ENCODE assay signal across 1 cellular context in the genomic region with DNA sequence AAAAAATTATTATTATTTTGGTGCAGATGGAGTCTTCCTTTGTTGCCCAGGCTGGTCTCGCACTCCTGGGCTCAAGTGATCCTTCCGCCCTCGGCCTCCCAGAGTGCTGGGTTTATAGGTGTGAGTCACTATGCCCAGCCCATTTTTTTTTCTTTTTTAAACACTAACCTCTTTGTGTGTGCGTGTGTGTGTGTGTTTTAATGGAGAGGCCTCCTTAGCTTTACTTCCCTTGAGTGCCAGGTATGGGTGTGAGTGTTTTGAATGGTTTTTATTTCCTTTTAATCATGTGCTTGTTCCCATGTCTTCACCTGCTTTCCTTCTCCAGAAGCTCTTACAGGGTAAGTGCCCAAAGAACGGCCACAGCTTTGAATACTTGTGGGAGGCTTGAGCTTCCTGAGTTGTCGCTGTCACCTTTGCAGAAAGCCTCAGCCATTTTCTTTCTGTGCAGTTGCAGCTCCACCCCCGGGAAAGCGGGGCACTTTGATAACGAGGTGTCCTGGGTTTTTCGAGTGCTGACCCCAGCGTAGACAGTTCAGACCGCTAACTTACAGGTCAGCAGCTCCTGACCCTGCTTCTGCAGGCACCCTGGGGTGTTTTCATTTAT.
TF ChIP-seq lines count a peak whose summit lies in the region.

No MANE protein-coding gene starts in this region.

TF ChIP-seq in HepG2, 621 proteins besides CTCF, POLR2A, EP300 and RAD21 (continued from another document and continues in another):
- TF ChIP-seq, protein P1, sequence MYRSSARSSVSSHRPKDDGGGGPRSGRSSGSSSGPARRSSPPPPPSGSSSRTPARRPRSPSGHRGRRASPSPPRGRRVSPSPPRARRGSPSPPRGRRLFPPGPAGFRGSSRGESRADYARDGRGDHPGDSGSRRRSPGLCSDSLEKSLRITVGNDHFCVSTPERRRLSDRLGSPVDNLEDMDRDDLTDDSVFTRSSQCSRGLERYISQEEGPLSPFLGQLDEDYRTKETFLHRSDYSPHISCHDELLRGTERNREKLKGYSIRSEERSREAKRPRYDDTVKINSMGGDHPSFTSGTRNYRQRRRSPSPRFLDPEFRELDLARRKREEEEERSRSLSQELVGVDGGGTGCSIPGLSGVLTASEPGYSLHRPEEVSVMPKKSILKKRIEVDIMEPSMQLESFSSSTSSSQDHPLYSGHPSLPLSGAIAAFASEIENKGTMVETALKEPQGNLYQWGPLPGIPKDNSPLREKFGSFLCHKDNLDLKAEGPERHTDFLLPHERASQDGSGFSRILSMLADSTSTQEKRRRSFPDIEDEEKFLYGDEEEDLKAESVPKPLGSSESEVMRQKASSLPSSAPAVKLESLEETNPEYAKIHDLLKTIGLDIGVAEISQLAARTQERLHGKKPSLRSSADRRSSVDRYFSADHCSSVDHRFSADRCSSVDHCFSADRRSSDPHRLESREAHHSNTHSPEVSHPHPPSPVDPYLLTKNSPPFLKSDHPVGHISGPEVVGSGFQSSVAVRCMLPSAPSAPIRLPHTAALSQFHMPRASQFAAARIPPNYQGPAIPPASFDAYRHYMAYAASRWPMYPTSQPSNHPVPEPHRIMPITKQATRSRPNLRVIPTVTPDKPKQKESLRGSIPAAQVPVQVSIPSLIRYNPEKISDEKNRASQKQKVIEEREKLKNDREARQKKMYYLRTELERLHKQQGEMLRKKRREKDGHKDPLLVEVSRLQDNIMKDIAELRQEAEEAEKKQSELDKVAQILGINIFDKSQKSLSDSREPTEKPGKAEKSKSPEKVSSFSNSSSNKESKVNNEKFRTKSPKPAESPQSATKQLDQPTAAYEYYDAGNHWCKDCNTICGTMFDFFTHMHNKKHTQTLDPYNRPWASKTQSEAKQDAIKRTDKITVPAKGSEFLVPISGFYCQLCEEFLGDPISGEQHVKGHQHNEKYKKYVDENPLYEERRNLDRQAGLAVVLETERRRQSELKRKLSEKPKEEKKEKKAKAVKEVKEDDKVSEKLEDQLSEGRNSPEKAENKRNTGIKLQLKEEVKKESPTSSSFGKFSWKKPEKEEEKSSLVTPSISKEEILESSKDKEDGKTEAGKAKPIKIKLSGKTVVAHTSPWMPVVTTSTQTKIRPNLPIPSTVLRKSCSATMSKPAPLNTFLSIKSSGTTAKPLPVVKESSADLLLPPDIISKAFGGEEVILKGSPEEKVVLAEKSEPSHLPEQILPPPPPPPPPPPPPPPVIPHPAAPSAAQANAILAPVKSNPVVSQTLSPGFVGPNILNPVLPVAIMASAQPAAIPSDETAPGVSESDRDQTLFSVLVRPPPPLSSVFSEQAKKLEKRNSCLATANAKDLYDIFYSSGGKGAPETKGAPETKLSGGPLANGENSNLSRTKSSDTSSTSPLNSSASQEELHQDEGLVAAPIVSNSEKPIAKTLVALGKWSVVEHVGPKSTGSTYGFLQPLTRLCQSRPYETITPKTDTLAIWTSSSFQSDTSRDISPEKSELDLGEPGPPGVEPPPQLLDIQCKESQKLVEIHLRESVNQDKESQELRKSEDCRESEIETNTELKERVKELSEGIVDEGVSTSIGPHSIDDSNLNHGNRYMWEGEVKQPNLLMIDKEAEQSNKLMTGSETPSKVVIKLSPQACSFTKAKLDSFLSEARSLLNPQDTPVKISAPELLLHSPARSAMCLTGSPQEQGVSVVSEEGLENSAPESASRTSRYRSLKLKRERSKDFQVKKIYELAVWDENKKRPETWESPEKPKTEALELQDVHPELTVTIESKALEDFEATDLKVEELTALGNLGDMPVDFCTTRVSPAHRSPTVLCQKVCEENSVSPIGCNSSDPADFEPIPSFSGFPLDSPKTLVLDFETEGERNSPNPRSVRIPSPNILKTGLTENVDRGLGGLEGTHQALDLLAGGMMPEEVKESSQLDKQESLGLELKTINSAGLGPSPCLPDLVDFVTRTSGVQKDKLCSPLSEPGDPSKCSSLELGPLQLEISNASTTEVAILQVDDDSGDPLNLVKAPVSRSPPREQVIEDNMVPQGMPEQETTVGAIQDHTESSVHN (CRISPR knock-in tag; IDR thresholded peaks at IDR 0.05): no peak
- TF ChIP-seq, protein P2, sequence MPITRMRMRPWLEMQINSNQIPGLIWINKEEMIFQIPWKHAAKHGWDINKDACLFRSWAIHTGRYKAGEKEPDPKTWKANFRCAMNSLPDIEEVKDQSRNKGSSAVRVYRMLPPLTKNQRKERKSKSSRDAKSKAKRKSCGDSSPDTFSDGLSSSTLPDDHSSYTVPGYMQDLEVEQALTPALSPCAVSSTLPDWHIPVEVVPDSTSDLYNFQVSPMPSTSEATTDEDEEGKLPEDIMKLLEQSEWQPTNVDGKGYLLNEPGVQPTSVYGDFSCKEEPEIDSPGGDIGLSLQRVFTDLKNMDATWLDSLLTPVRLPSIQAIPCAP (CRISPR knock-in tag; IDR thresholded peaks at IDR 0.05; ENCODE audit: low read depth): no peak
- TF ChIP-seq CAMTA2 (CRISPR knock-in tag; IDR thresholded peaks at IDR 0.05; ENCODE audit: borderline replicate concordance): no peak
- no peak for TF ChIP-seq ELF1 (CRISPR knock-in tag; IDR thresholded peaks at IDR 0.05)
- TF ChIP-seq LCORL (IDR thresholded peaks at IDR 0.05): no peak
- TF ChIP-seq LCORL (CRISPR knock-in tag; IDR thresholded peaks at IDR 0.05): no peak
- TF ChIP-seq, protein P3, sequence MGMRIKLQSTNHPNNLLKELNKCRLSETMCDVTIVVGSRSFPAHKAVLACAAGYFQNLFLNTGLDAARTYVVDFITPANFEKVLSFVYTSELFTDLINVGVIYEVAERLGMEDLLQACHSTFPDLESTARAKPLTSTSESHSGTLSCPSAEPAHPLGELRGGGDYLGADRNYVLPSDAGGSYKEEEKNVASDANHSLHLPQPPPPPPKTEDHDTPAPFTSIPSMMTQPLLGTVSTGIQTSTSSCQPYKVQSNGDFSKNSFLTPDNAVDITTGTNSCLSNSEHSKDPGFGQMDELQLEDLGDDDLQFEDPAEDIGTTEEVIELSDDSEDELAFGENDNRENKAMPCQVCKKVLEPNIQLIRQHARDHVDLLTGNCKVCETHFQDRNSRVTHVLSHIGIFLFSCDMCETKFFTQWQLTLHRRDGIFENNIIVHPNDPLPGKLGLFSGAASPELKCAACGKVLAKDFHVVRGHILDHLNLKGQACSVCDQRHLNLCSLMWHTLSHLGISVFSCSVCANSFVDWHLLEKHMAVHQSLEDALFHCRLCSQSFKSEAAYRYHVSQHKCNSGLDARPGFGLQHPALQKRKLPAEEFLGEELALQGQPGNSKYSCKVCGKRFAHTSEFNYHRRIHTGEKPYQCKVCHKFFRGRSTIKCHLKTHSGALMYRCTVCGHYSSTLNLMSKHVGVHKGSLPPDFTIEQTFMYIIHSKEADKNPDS (CRISPR knock-in tag; IDR thresholded peaks at IDR 0.05): no peak
- TF ChIP-seq ZNF709 (CRISPR knock-in tag; IDR thresholded peaks at IDR 0.05): no peak
- peak; percentile 29; the same call in 1 of the 2 replicates for TF ChIP-seq NR2C2 (CRISPR knock-in tag; IDR thresholded peaks at IDR 0.05; ENCODE audit: borderline replicate concordance)
- TF ChIP-seq PITX1 (CRISPR knock-in tag; IDR thresholded peaks at IDR 0.05): no peak
- no peak for TF ChIP-seq ZNF24 (IDR thresholded peaks at IDR 0.05)
- TF ChIP-seq BCLAF1 (IDR thresholded peaks at IDR 0.05): no peak
- TF ChIP-seq CSRNP1 (CRISPR knock-in tag; IDR thresholded peaks at IDR 0.05): no peak
- TF ChIP-seq TARDBP (CRISPR knock-in tag; IDR thresholded peaks at IDR 0.05): no peak
- no peak for TF ChIP-seq NFE2L1 (CRISPR knock-in tag; IDR thresholded peaks at IDR 0.05; ENCODE audit: borderline replicate concordance)
- TF ChIP-seq HOXA7 (CRISPR knock-in tag; IDR thresholded peaks at IDR 0.05): no peak
- TF ChIP-seq HNF4G (IDR thresholded peaks at IDR 0.05; ENCODE audit: borderline replicate concordance, low read depth, low read length): no peak
- no peak for TF ChIP-seq HNF4G (CRISPR knock-in tag; IDR thresholded peaks at IDR 0.05; ENCODE audit: borderline replicate concordance, low read depth)
- TF ChIP-seq MTA1 (CRISPR knock-in tag; IDR thresholded peaks at IDR 0.05; ENCODE audit: borderline replicate concordance): 0 out of 2 replicates have a peak, but pooled peaks have one; percentile 14
- no peak for TF ChIP-seq ZNF329 (CRISPR knock-in tag; IDR thresholded peaks at IDR 0.05; ENCODE audit: low read depth)
- no peak for TF ChIP-seq NFYC (CRISPR knock-in tag; IDR thresholded peaks at IDR 0.05)
- TF ChIP-seq ERF (CRISPR knock-in tag; IDR thresholded peaks at IDR 0.05): no peak
- TF ChIP-seq, protein P4, sequence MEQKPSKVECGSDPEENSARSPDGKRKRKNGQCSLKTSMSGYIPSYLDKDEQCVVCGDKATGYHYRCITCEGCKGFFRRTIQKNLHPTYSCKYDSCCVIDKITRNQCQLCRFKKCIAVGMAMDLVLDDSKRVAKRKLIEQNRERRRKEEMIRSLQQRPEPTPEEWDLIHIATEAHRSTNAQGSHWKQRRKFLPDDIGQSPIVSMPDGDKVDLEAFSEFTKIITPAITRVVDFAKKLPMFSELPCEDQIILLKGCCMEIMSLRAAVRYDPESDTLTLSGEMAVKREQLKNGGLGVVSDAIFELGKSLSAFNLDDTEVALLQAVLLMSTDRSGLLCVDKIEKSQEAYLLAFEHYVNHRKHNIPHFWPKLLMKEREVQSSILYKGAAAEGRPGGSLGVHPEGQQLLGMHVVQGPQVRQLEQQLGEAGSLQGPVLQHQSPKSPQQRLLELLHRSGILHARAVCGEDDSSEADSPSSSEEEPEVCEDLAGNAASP (CRISPR knock-in tag; IDR thresholded peaks at IDR 0.05; ENCODE audit: borderline replicate concordance): no peak
- TF ChIP-seq, protein P5, sequence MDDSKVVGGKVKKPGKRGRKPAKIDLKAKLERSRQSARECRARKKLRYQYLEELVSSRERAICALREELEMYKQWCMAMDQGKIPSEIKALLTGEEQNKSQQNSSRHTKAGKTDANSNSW (CRISPR knock-in tag; IDR thresholded peaks at IDR 0.05; ENCODE audit: borderline replicate concordance): no peak
- TF ChIP-seq SIX4 (CRISPR knock-in tag; IDR thresholded peaks at IDR 0.05): no peak
- no peak for TF ChIP-seq REST (IDR thresholded peaks at IDR 0.05; ENCODE audit: borderline replicate concordance in 1 of 2, low read depth in 1 of 2, low read length in 2 of 2)
- no peak for TF ChIP-seq KDM6A (CRISPR knock-in tag; IDR thresholded peaks at IDR 0.05; ENCODE audit: low read depth)
- no peak for TF ChIP-seq HOXA5 (CRISPR knock-in tag; IDR thresholded peaks at IDR 0.05)
- TF ChIP-seq, protein P6, sequence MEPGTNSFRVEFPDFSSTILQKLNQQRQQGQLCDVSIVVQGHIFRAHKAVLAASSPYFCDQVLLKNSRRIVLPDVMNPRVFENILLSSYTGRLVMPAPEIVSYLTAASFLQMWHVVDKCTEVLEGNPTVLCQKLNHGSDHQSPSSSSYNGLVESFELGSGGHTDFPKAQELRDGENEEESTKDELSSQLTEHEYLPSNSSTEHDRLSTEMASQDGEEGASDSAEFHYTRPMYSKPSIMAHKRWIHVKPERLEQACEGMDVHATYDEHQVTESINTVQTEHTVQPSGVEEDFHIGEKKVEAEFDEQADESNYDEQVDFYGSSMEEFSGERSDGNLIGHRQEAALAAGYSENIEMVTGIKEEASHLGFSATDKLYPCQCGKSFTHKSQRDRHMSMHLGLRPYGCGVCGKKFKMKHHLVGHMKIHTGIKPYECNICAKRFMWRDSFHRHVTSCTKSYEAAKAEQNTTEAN (CRISPR knock-in tag; conservative IDR thresholded peaks at IDR 0.05): peak; percentile 52; the same call in 1 of the 2 replicates
- no peak for TF ChIP-seq SRF (IDR thresholded peaks at IDR 0.05; ENCODE audit: low read depth, low read length)
- no peak for TF ChIP-seq ZNF10 (CRISPR knock-in tag; IDR thresholded peaks at IDR 0.05; ENCODE audit: borderline replicate concordance, low read depth)
- peak; percentile 70 for TF ChIP-seq POGZ (CRISPR knock-in tag; IDR thresholded peaks at IDR 0.05)
